ENCODE assay signal across 29 cellular contexts in genomic region chr2:10318345-10318744, GRCh38.
"Had no signal": no experiment of that assay in that cellular context is flagged by ENCODE, and none has a peak within 500 bp of the region (broad histone marks: within the 10 kb centered on the region; RNA-seq: fewer than 3 reads in every experiment).

No MANE protein-coding gene starts in this region.

- ATAC-seq: natural killer cell treated with Interleukin-12 subunit alpha and Interleukin-12 subunit beta and Interleukin-15 and Interleukin-18, amount 100 ng/mL, for 72 hours; psoas muscle; right cardiac atrium; right lobe of liver; stimulated activated memory B cell treated with anti-CD40 and anti-IgM and Interleukin-4, amounts not matched to agents 10 μg/mL and 1 μg/mL and 100 μg/mL, for 72 hours; stimulated activated naive CD8-positive, alpha-beta T cell treated with anti-CD3 and anti-CD28 coated beads, Interleukin-15, amount 100 ng/mL, for 72 hours; stimulated activated naive CD8-positive, alpha-beta T cell treated with anti-CD3 and anti-CD28 coated beads, Interleukin-15, Interleukin-2, amounts not matched to agents 100 U/mL and 50 U/mL, for 24 hours; upper lobe of right lung had no signal

- DNase-seq: naive B cell; occipital lobe; ovary; psoas muscle; right cardiac atrium; sigmoid colon; small intestine; stimulated activated CD4-positive, alpha-beta T cell treated with anti-CD3 and anti-CD28 coated beads, Interleukin-12 subunit alpha, Interleukin-12 subunit beta, amount 100 ng/mL, for 4 hours; stimulated activated CD4-positive, alpha-beta T cell treated with anti-CD3 and anti-CD28 coated beads, Interleukin-1b, Interleukin-23, amount 100 ng/mL, for 48 hours; stimulated activated CD4-positive, alpha-beta T cell treated with anti-CD3 and anti-CD28 coated beads, Interleukin-4, amount 100 ng/mL, for 1 hour; stimulated activated CD4-positive, alpha-beta T cell treated with anti-CD3 and anti-CD28 coated beads, Interleukin-4, amount 100 ng/mL, for 4 hours; stimulated activated CD8-positive, alpha-beta memory T cell treated with anti-CD3 and anti-CD28 coated beads, Interleukin-4, amount 100 ng/mL, for 48 hours; stimulated activated naive CD4-positive, alpha-beta T cell; stimulated activated naive CD8-positive, alpha-beta T cell treated with anti-CD3 and anti-CD28 coated beads, Interleukin-15, amount 100 ng/mL, for 72 hours; stimulated activated naive CD8-positive, alpha-beta T cell treated with anti-CD3 and anti-CD28 coated beads, Interleukin-15, Interleukin-2, amounts not matched to agents 100 U/mL and 50 U/mL, for 24 hours; substantia nigra; testis; transverse colon; upper lobe of right lung had no signal

- H3K9me3 Mint-ChIP-seq: natural killer cell treated with Interleukin-12 subunit alpha and Interleukin-12 subunit beta and Interleukin-15 and Interleukin-18, amount 100 ng/mL, for 72 hours; type B pancreatic cell had no signal

- H3K27me3 Mint-ChIP-seq: naive B cell; natural killer cell treated with Interleukin-12 subunit alpha and Interleukin-12 subunit beta and Interleukin-15 and Interleukin-18, amount 100 ng/mL, for 72 hours; progenitor cell of endocrine pancreas; stimulated activated memory B cell treated with anti-CD40 and anti-IgM and Interleukin-4, amounts not matched to agents 10 μg/mL and 1 μg/mL and 100 μg/mL, for 72 hours; stimulated activated naive CD8-positive, alpha-beta T cell treated with anti-CD3 and anti-CD28 coated beads, Interleukin-15, amount 100 ng/mL, for 72 hours; type B pancreatic cell had no signal

- H3K4me3 Mint-ChIP-seq: natural killer cell treated with Interleukin-12 subunit alpha and Interleukin-12 subunit beta and Interleukin-15 and Interleukin-18, amount 100 ng/mL, for 72 hours; neural progenitor cell; stimulated activated memory B cell treated with anti-CD40 and anti-IgM and Interleukin-4, amounts not matched to agents 10 μg/mL and 1 μg/mL and 100 μg/mL, for 72 hours; stimulated activated naive CD8-positive, alpha-beta T cell treated with anti-CD3 and anti-CD28 coated beads, Interleukin-15, amount 100 ng/mL, for 72 hours; type B pancreatic cell had no signal

- H3K9me3 ChIP-seq: ovary, psoas muscle, right lobe of liver, sigmoid colon, suprapubic skin, testis, tibial artery, transverse colon, upper lobe of right lung, uterus had no signal

- H3K27ac ChIP-seq: neural progenitor cell, ovary, parathyroid adenoma, psoas muscle, right lobe of liver, sigmoid colon, suprapubic skin, testis, tibial artery, transverse colon, upper lobe of right lung, uterus had no signal

- H3K27me3 ChIP-seq: neural progenitor cell, ovary, right lobe of liver, sigmoid colon, suprapubic skin, testis, tibial artery, transverse colon, upper lobe of right lung, uterus had no signal

- H3K36me3 Mint-ChIP-seq: natural killer cell treated with Interleukin-12 subunit alpha and Interleukin-12 subunit beta and Interleukin-15 and Interleukin-18, amount 100 ng/mL, for 72 hours had no signal

- H3K27ac Mint-ChIP-seq: natural killer cell treated with Interleukin-12 subunit alpha and Interleukin-12 subunit beta and Interleukin-15 and Interleukin-18, amount 100 ng/mL, for 72 hours; neural progenitor cell; progenitor cell of endocrine pancreas; stimulated activated memory B cell treated with anti-CD40 and anti-IgM and Interleukin-4, amounts not matched to agents 10 μg/mL and 1 μg/mL and 100 μg/mL, for 72 hours; type B pancreatic cell had no signal
